ENCODE assay signal across 9 cellular contexts in the genomic region with DNA sequence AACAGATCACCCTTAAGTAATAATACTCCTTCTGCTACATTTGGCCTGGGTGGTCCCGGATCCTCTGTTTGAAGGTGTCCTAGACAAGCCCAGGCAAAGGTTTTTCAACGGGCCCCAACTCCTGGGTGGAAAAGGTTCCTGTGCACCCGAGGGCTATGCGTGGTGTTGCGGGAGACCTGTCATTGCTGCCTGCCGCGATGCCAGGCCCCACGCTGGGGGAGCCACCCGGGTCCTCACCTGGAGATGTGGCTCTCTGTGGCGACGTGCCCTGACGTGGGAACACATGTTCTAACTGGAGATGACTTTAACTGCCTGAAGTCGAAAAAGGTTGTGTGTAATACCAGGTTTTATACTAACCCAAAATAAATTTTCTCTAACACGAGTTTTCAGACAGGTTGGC.
"Had no signal": no experiment of that assay in that cellular context is flagged by ENCODE, and none has a peak within 500 bp of the region (broad histone marks: within the 10 kb centered on the region; RNA-seq: fewer than 3 reads in every experiment).

No MANE protein-coding gene starts in this region.

- ATAC-seq: HepG2 had no signal

- H2AFZ ChIP-seq: GM23248 had no signal

- FAIRE-seq: H54, HepG2 had no signal

- H3K27ac Mint-ChIP-seq: H9, IgD-negative memory B cell had no signal

- H3K4me3 Mint-ChIP-seq: H9, IgD-negative memory B cell had no signal

- H3K9me3 Mint-ChIP-seq: H9 had no signal

- DNase-seq: GM23248, GOT3, H9, HCEC 1CT, KBM-7 had no signal

- H3K4me1 Mint-ChIP-seq: IgD-negative memory B cell had no signal

- H3K27ac ChIP-seq: GM23248, HL-60 had no signal

- H3K36me3 Mint-ChIP-seq: IgD-negative memory B cell had no signal

- H3K4me3 ChIP-seq: GM23248 had no signal

- H3K9ac ChIP-seq: GM23248 had no signal
